In the genomic region with DNA sequence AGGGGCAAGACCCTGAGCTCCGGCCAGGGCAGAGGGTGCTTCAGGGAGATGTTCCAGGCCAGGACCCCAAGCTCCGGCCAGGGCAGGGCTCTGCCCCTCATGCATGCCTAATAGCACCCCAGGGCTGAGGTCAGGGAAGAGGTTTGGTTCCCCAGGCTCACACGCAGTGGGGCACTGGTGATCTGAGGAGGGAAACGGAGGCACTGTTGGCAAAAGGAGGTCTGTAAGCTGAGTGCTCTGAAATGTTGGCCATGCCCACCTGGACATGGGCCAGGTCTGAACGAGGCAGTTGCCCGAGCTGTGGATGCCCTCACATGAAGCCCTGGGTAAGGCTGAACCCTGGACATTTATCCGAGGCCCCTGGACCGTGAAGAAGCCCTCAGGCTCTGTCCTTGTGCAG, we compare ENCODE assay signal across 32 cellular contexts.
"Had no signal": no experiment of that assay in that cellular context is flagged by ENCODE, and none has a peak within 500 bp of the region (broad histone marks: within the 10 kb centered on the region; RNA-seq: fewer than 3 reads in every experiment).

No MANE protein-coding gene starts in this region.

- H3K4me1 ChIP-seq: esophagus squamous epithelium had no signal

- DNase-seq: activated B cell treated with CpG ODN at 0.5 μM for 24 hours; activated CD4-positive, alpha-beta T cell treated with anti-CD3 and anti-CD28 coated beads for 48 hours; activated CD4-positive, alpha-beta T cell treated with anti-CD3 and anti-CD28 coated beads, Interleukin-2, amount 50 U/mL, for 1 hour; activated CD4-positive, alpha-beta T cell treated with anti-CD3 and anti-CD28 coated beads, Interleukin-2, amount 50 U/mL, for 48 hours; activated CD8-positive, alpha-beta memory T cell treated with anti-CD3 and anti-CD28 coated beads for 24 hours; activated CD8-positive, alpha-beta T cell treated with anti-CD3 and anti-CD28 coated beads for 36 hours; activated effector memory CD4-positive, alpha-beta T cell treated with Interleukin-2 at 50 U/mL for 16 hours; activated gamma-delta T cell treated with Interleukin-2 at 50 U/mL for 16 hours; activated naive CD4-positive, alpha-beta T cell treated with anti-CD3 and anti-CD28 coated beads, Interleukin-2, amount 50 U/mL, for 16 hours; activated naive CD4-positive, alpha-beta T cell treated with Interleukin-2 at 50 U/mL for 16 hours; activated T-cell treated with anti-CD3 and anti-CD28 coated beads, Interleukin-2, amount 50 U/mL, for 4 hours; amniotic stem cell; anterior cingulate cortex; brain microvascular endothelial cell; caudate nucleus; cortex of kidney; dermis blood vessel endothelial cell; effector CD4-positive, alpha-beta T cell; esophagus squamous epithelium; foreskin melanocyte; T-helper 1 cell; T-helper 17 cell; T1000; WERI-Rb-1 had no signal

- H3K9me3 ChIP-seq: esophagus squamous epithelium had no signal

- H3K36me3 ChIP-seq: brain microvascular endothelial cell, esophagus squamous epithelium, WERI-Rb-1 had no signal

- ATAC-seq: activated CD4-positive, CD25-positive, alpha-beta regulatory T cell treated with anti-CD3 and anti-CD28 coated beads, Interleukin-2, amount 50 U/mL, for 24 hours; activated CD8-positive, alpha-beta T cell treated with anti-CD3 and anti-CD28 coated beads for 36 hours; activated T-cell treated with anti-CD3 and anti-CD28 coated beads, Interleukin-2, amount 50 U/mL, for 4 hours; activated T-helper 17 cell treated with anti-CD3 and anti-CD28 coated beads, Interleukin-2, amount 50 U/mL, for 72 hours; T-helper 17 cell had no signal

- H3K4me3 ChIP-seq: esophagus squamous epithelium had no signal

- FAIRE-seq: astrocyte, bronchial epithelial cell, colon, endometrium, endothelial cell of umbilical vein had no signal

- H3K27me3 ChIP-seq: brain microvascular endothelial cell, esophagus squamous epithelium had no signal

- H3K27ac ChIP-seq: brain microvascular endothelial cell, epithelial cell of prostate, esophagus squamous epithelium, WERI-Rb-1 had no signal
